2 cellular contexts compared by ENCODE assay signal in genomic region chr1:178868700-178869099, GRCh38.
TF ChIP-seq lines count a peak whose summit lies in the region.

No MANE protein-coding gene starts in this region.

TF ChIP-seq in A549, 52 proteins besides CTCF, POLR2A, EP300 and RAD21:
- TF ChIP-seq JUN (IDR thresholded peaks at IDR 0.05) (no peak), REST (IDR thresholded peaks at IDR 0.05) (no peak), SREBF2 (IDR thresholded peaks at IDR 0.05) (no peak), MAZ (IDR thresholded peaks at IDR 0.05; ENCODE audit: borderline replicate concordance, low read depth, low read length) (no peak), SMC3 (IDR thresholded peaks at IDR 0.05) (no peak), MAX (IDR thresholded peaks at IDR 0.05) (no peak), EHF (CRISPR knock-in tag; IDR thresholded peaks at IDR 0.05) (no peak), NPAS2 (CRISPR knock-in tag; IDR thresholded peaks at IDR 0.05; ENCODE audit: borderline replicate concordance) (no peak), ZFP36 (IDR thresholded peaks at IDR 0.05; ENCODE audit: borderline replicate concordance, partially characterized antibody) (no peak), RARB (CRISPR knock-in tag; IDR thresholded peaks at IDR 0.05) (no peak), NR3C1 (IDR thresholded peaks at IDR 0.05) (no peak), POLR2AphosphoS2 (conservative IDR thresholded peaks at IDR 0.05; ENCODE audit: low read length) (no peak), MAFK (IDR thresholded peaks at IDR 0.05; ENCODE audit: partially characterized antibody) (no peak), ESRRA (IDR thresholded peaks at IDR 0.05; ENCODE audit: borderline replicate concordance, low read length) (no peak), HOXA7 (CRISPR knock-in tag; IDR thresholded peaks at IDR 0.05) (no peak), PHF8 (IDR thresholded peaks at IDR 0.05; ENCODE audit: borderline replicate concordance, low read depth) (no peak), RCOR1 (IDR thresholded peaks at IDR 0.05; ENCODE audit: low read depth, low read length) (no peak), ZSCAN20 (CRISPR knock-in tag; IDR thresholded peaks at IDR 0.05) (no peak), HES2 (IDR thresholded peaks at IDR 0.05) (no peak)

TF ChIP-seq in HepG2, 621 proteins besides CTCF, POLR2A, EP300 and RAD21:
- TF ChIP-seq SRF (IDR thresholded peaks at IDR 0.05; ENCODE audit: low read depth, low read length) (no peak), MLXIP (CRISPR knock-in tag; IDR thresholded peaks at IDR 0.05; ENCODE audit: borderline replicate concordance) (no peak), PRDM10 (CRISPR knock-in tag; IDR thresholded peaks at IDR 0.05; ENCODE audit: low read depth) (no peak), REPIN1 (CRISPR knock-in tag; IDR thresholded peaks at IDR 0.05; ENCODE audit: borderline replicate concordance, low read depth) (no peak), GPBP1L1 (CRISPR knock-in tag; IDR thresholded peaks at IDR 0.05) (no peak), ZNF567 (CRISPR knock-in tag; IDR thresholded peaks at IDR 0.05; ENCODE audit: borderline replicate concordance) (no peak), YY1 (IDR thresholded peaks at IDR 0.05; ENCODE audit: insufficient read depth, insufficient replicate concordance, low read depth, low read length) (no peak), SUZ12 (IDR thresholded peaks at IDR 0.05; ENCODE audit: low read depth, low read length) (no peak), ZNF616 (CRISPR knock-in tag; IDR thresholded peaks at IDR 0.05; ENCODE audit: low read depth) (no peak), DR1 (CRISPR knock-in tag; IDR thresholded peaks at IDR 0.05) (no peak), CBFB (CRISPR knock-in tag; IDR thresholded peaks at IDR 0.05) (no peak), GLI4 (CRISPR knock-in tag; IDR thresholded peaks at IDR 0.05; ENCODE audit: borderline replicate concordance) (no peak), ATF7 (IDR thresholded peaks at IDR 0.05) (no peak), ATF7 (CRISPR knock-in tag; IDR thresholded peaks at IDR 0.05) (no peak), CHCHD3 (CRISPR knock-in tag; IDR thresholded peaks at IDR 0.05) (no peak)
